Comparison of ENCODE assay signal across 9 cellular contexts in genomic region chr4:48247142-48247877, GRCh38. TPM values are rescaled to one million over a fixed set of nuclear protein-coding genes. Genes with fewer than 3 reads are reported as not detected.
A peak's percentile ranks its signal among the peaks of the same experiment; 100 is the strongest.
DNase-seq lines count a peak whose midpoint lies in the region; ATAC-seq, FAIRE-seq and TF ChIP-seq lines count a peak whose summit lies in the region.
"Had no signal": no experiment of that assay in that cellular context is flagged by ENCODE, and none has a peak within 500 bp of the region (broad histone marks: within the 10 kb centered on the region; RNA-seq: fewer than 3 reads in every experiment).

No MANE protein-coding gene starts in this region.

- no peak overlapping the region for H3K27ac Mint-ChIP-seq in mesothelial cell of epicardium

- TF ChIP-seq CTCF in HFF-Myc (IDR thresholded peaks at IDR 0.05; ENCODE audit: low read depth, low read length, missing control alignments), result no peak
- no peak for TF ChIP-seq CTCF in IMR-90 (conservative IDR thresholded peaks at IDR 0.05; ENCODE audit: low read depth, low read length)
- no peak for TF ChIP-seq CTCF in mesothelial cell of epicardium (IDR thresholded peaks at IDR 0.05; ENCODE audit: unreplicated experiment)
- no peak for TF ChIP-seq CTCF in kidney (IDR thresholded peaks at IDR 0.05; ENCODE audit: borderline replicate concordance, extremely low read depth, insufficient read depth)

- ATAC-seq in GM18505 (IDR thresholded peaks at IDR 0.05; ENCODE audit: unreplicated experiment), result peak; percentile 49
- no peak for ATAC-seq in IMR-90 (ENCODE audit: low read depth)

- no peak overlapping the region for H2AK5ac ChIP-seq in IMR-90 (ENCODE audit: low read depth, low read length)

- H3K4me1 ChIP-seq in IMR-90 (ENCODE audit: control insufficient read depth, insufficient read depth, low read length) (no peaks in the 10 kb centered on the region), kidney (ENCODE audit: control insufficient read depth in 1 of 2, insufficient read depth in 1 of 2, low read depth in 1 of 2, low read length in 2 of 2) (peaks cover 0 to 2% of the 10 kb centered on the region in 2 donors)
- H3K4me1 ChIP-seq: ascending aorta had no signal

- H3K4me2 ChIP-seq in IMR-90 (ENCODE audit: low read depth, low read length), result no peak overlapping the region

- no peak overlapping the region for H3K4ac ChIP-seq in IMR-90 (ENCODE audit: low read depth, low read length)

- peak overlapping the region; percentile 84 for H3K18ac ChIP-seq in IMR-90 (ENCODE audit: low read depth, low read length)

- no CpG with 5 or more reads among the region's 7 CpGs for WGBS in IMR-90 (ENCODE audit: extremely low coverage in 2 of 2, insufficient read length in 1 of 2), 2 experiments

- FAIRE-seq in kidney (lab: Jason Lieb, UNC), result no peak

- H3K23ac ChIP-seq in IMR-90 (ENCODE audit: low read depth, low read length), result no peak overlapping the region

- no peak for TF ChIP-seq RAD21 in IMR-90 (IDR thresholded peaks at IDR 0.05; ENCODE audit: low read length)

- no peaks in the 10 kb centered on the region for H3K9me1 ChIP-seq in IMR-90 (ENCODE audit: insufficient read depth, low read length)

- H3K56ac ChIP-seq in IMR-90 (ENCODE audit: extremely low read depth, insufficient read depth, low read length), result no peak overlapping the region

- intact Hi-C loops in IMR-90 (cut with micrococcal nuclease) (no loop called here), kidney (cut with DNase I) (no loop called here)

- no peak overlapping the region for H3K4me3 ChIP-seq in HFF-Myc (replicated peaks; ENCODE audit: low read depth, low read length)
- H3K4me3 ChIP-seq in IMR-90 (ENCODE audit: insufficient read depth, low read depth, low read length), result no peak overlapping the region
- H3K4me3 ChIP-seq in kidney (ENCODE audit: low read length in 2 of 2), result no peak overlapping the region
- H3K4me3 ChIP-seq: ascending aorta had no signal

- H4K8ac ChIP-seq in IMR-90 (ENCODE audit: low read depth in 2 of 2, low read length in 2 of 2), result no peak overlapping the region

- H3K9me3 Mint-ChIP-seq in mesothelial cell of epicardium, result peaks cover 7% of the 10 kb centered on the region

- H2AFZ ChIP-seq in IMR-90 (replicated peaks; ENCODE audit: low read length, poor library complexity), result no peak overlapping the region

- in situ Hi-C loops in IMR-90 (cut with MboI; ENCODE audit: low sequenced_read_pairs), result no loop called here

- POLR2A ChIA-PET in IMR-90 (lab: Charles Lee; ENCODE audit: unreplicated experiment), result no interaction called here

- H3K9ac ChIP-seq in IMR-90 (ENCODE audit: low read depth, low read length) (no peak overlapping the region), kidney (ENCODE audit: low read length in 2 of 2) (no peak overlapping the region)

- dilution Hi-C loops in IMR-90 (cut with HindIII; ENCODE audit: low sequenced_read_pairs, unreplicated experiment), result no loop called here

- H4K20me1 ChIP-seq in IMR-90 (ENCODE audit: insufficient read depth, low read length), result no peaks in the 10 kb centered on the region

- no peak overlapping the region for H2BK5ac ChIP-seq in IMR-90 (ENCODE audit: low read depth, low read length, poor library complexity, severe bottlenecking)

- H3K27me3 ChIP-seq in IMR-90 (ENCODE audit: control insufficient read depth, insufficient read depth, low read length), result no peaks in the 10 kb centered on the region; the same call in 1 of the 2 replicates
- H3K27me3 ChIP-seq: ascending aorta had no signal

- no peak overlapping the region for H3K14ac ChIP-seq in IMR-90 (replicated peaks; ENCODE audit: low read depth, low read length)

- CTCF ChIA-PET in IMR-90 (lab: Yijun Ruan, JAX), result no interaction called here

- H3K79me1 ChIP-seq in IMR-90 (ENCODE audit: low read depth in 1 of 2, low read length in 2 of 2), result no peaks in the 10 kb centered on the region; a peak in 1 of 4 replicates

- H4K5ac ChIP-seq in IMR-90 (ENCODE audit: low read depth, low read length), result no peak overlapping the region

- no peaks in the 10 kb centered on the region for H3K36me3 ChIP-seq in IMR-90 (ENCODE audit: control insufficient read depth, insufficient read depth, low read length)
- H3K36me3 ChIP-seq in kidney (ENCODE audit: control insufficient read depth in 1 of 2, insufficient read depth in 2 of 2, low read length in 2 of 2), result no peaks in the 10 kb centered on the region
- H3K36me3 ChIP-seq: ascending aorta had no signal

- TF ChIP-seq POLR2A in GM18505 (IDR thresholded peaks at IDR 0.05; ENCODE audit: borderline replicate concordance, extremely low read depth, insufficient read depth, insufficient read length) (no peak), IMR-90 (IDR thresholded peaks at IDR 0.05; ENCODE audit: low read depth, low read length) (no peak), erythroblast (IDR thresholded peaks at IDR 0.05; ENCODE audit: low read length) (no peak)

- H3K27ac ChIP-seq in IMR-90 (ENCODE audit: insufficient read depth, low read length) (no peak overlapping the region), kidney (ENCODE audit: low read depth in 2 of 2, low read length in 2 of 2) (no peak overlapping the region)

- H3K27me3 Mint-ChIP-seq in mesothelial cell of epicardium (ENCODE audit: low read depth), result no peaks in the 10 kb centered on the region

- no peaks in the 10 kb centered on the region for H3K9me3 ChIP-seq in IMR-90 (ENCODE audit: control insufficient read depth, insufficient read depth, low read length)
- no peaks in the 10 kb centered on the region for H3K9me3 ChIP-seq in kidney (ENCODE audit: control insufficient read depth in 1 of 2, low read length in 2 of 2)
- H3K9me3 ChIP-seq: ascending aorta had no signal

- H2BK120ac ChIP-seq in IMR-90 (ENCODE audit: low read depth, low read length), result no peak overlapping the region

- H3K4me1 Mint-ChIP-seq in mesothelial cell of epicardium, result peaks cover 20% of the 10 kb centered on the region

- peaks cover 2% of the 10 kb centered on the region for H3K36me3 Mint-ChIP-seq in mesothelial cell of epicardium

- DNase-seq in HFF-Myc (ENCODE audit: extremely low read depth, low read depth), result peak; percentile 62
- peak; percentile 46 for DNase-seq in IMR-90
- DNase-seq in erythroblast (lab: John Stamatoyannopoulos, UW), result peak; percentile 54 to 57
- DNase-seq in mesothelial cell of epicardium (ENCODE audit: low spot score in 2 of 2, unreplicated experiment in 2 of 2), result no peak
- no peak for DNase-seq in stimulated activated naive CD4-positive, alpha-beta T cell treated with Interleukin-2 at 50 U/mL for 16 hours (lab: John Stamatoyannopoulos, UW)
- no peak for DNase-seq in SHP77 treated with DMSO at 0.1 percent for 48 hours (lab: John Stamatoyannopoulos, UW)
- no peak for DNase-seq in kidney

- no TSS peak for BruUV-seq in IMR-90 (replicated peaks; lab: Mats Ljungman, UMichigan)

- H2BK20ac ChIP-seq in IMR-90 (ENCODE audit: low read depth, low read length), result no peak overlapping the region

- H2AK9ac ChIP-seq in IMR-90 (replicated peaks; ENCODE audit: low read depth, low read length, poor library complexity), result no peak overlapping the region

- no peak overlapping the region for H2BK15ac ChIP-seq in IMR-90 (ENCODE audit: low read depth, low read length)

- H4K91ac ChIP-seq in IMR-90 (ENCODE audit: insufficient read depth, low read depth, low read length), result no peak overlapping the region

- no peak overlapping the region for H3K4me3 Mint-ChIP-seq in mesothelial cell of epicardium

TF ChIP-seq in IMR-90, 13 proteins besides CTCF, POLR2A, EP300 and RAD21:
- no peak for TF ChIP-seq CEBPB (IDR thresholded peaks at IDR 0.05; ENCODE audit: low read depth, low read length)
- peak; percentile 93 for TF ChIP-seq NFE2L2 (IDR thresholded peaks at IDR 0.05; ENCODE audit: low read depth, low read length)
- peak; percentile 93 for TF ChIP-seq MAFK (IDR thresholded peaks at IDR 0.05; ENCODE audit: low read depth, low read length)
- TF ChIP-seq RFX5 (IDR thresholded peaks at IDR 0.05; ENCODE audit: low read depth, low read length), result no peak

RNA-seq across cellular contexts. Expression of gene TEC, which starts 22.3 kb away (rescaled TPM):
- total RNA-seq in IMR-90 (2012; rRNA removed), result 0.54 and 1.1 TPM in 2 replicates
- 0.16 and 0.39 TPM in 2 replicates for polyA plus RNA-seq in IMR-90 (2012; rRNA removed)
- polyA plus RNA-seq in IMR-90 (2012; cell fraction: cytosol; rRNA removed), result 0.03 and 0.04 TPM in 2 replicates
- polyA plus RNA-seq in IMR-90 (2012; cell fraction: nucleus; rRNA removed; ENCODE audit: low replicate concordance), result 0.10 and 0.65 TPM in 2 replicates
- 2.3 to 3.5 TPM (median 3.3 TPM) in 3 replicates for total RNA-seq in mesothelial cell of epicardium
- 5.9 TPM for total RNA-seq in kidney
- polyA plus RNA-seq in kidney (ENCODE audit: insufficient read depth, low read depth, low replicate concordance), result 1.1 TPM

Comparison
In these comparisons a context has a peak if more than half of its experiments do, and no peak if none do; other contexts are left out.
1. DNase-seq: peak in HFF-Myc (single experiment), IMR-90 (single experiment) and erythroblast (2 of 2); none in mesothelial cell of epicardium (0 of 2), stimulated activated naive CD4-positive, alpha-beta T cell treated with Interleukin-2 at 50 U/mL for 16 hours (single experiment), SHP77 treated with DMSO at 0.1 percent for 48 hours (single experiment) and kidney (single experiment).